ENCODE assay signal across 29 cellular contexts in genomic region chr14:47846008-47846407, GRCh38.
"Had no signal": no experiment of that assay in that cellular context is flagged by ENCODE, and none has a peak within 500 bp of the region (broad histone marks: within the 10 kb centered on the region; RNA-seq: fewer than 3 reads in every experiment).

No MANE protein-coding gene starts in this region.

- FAIRE-seq: astrocyte, frontal cortex, TTC549 had no signal

- H3K27me3 ChIP-seq: brain microvascular endothelial cell, colonic mucosa had no signal

- ATAC-seq: activated naive CD4-positive, alpha-beta T cell treated with anti-CD3 and anti-CD28 coated beads, Interleukin-2, amount 50 U/mL, for 72 hours; activated T-cell treated with anti-CD3 and anti-CD28 coated beads, Interleukin-2, amount 50 U/mL, for 72 hours; esophagus mucosa; WTC11 had no signal

- H3K27ac ChIP-seq: brain microvascular endothelial cell, colonic mucosa, VCaP had no signal

- DNase-seq: activated CD4-positive, alpha-beta memory T cell treated with anti-CD3 and anti-CD28 coated beads, Interleukin-2, amount 10 ng/mL, durations not matched to agents 7 days and 5 days; activated CD4-positive, alpha-beta T cell treated with anti-CD3 and anti-CD28 coated beads for 1 hour; activated CD4-positive, alpha-beta T cell treated with anti-CD3 and anti-CD28 coated beads for 4 hours; activated CD4-positive, alpha-beta T cell treated with anti-CD3 and anti-CD28 coated beads, Interleukin-2, amount 10 ng/mL, durations not matched to agents 7 days and 5 days; activated CD4-positive, alpha-beta T cell treated with anti-CD3 and anti-CD28 coated beads, Interleukin-2, amount 50 U/mL, for 4 hours; activated CD8-positive, alpha-beta memory T cell treated with anti-CD3 and anti-CD28 coated beads, Interleukin-2, amount 50 U/mL, for 48 hours; activated gamma-delta T cell; activated naive CD4-positive, alpha-beta T cell; activated naive CD4-positive, alpha-beta T cell treated with anti-CD3 and anti-CD28 coated beads, Interleukin-2, amount 10 ng/mL, durations not matched to agents 7 days and 5 days; activated naive CD8-positive, alpha-beta T cell treated with anti-CD3 and anti-CD28 coated beads, Interleukin-2, amount 10 ng/mL, durations not matched to agents 7 days and 5 days; activated T-cell treated with anti-CD3 and anti-CD28 coated beads for 4 hours; activated T-cell treated with anti-CD3 and anti-CD28 coated beads, Interleukin-2, amount 50 U/mL, for 24 hours; activated T-cell treated with anti-CD3 and anti-CD28 coated beads, Interleukin-2, amount 50 U/mL, for 72 hours; amniotic stem cell; anterior cingulate cortex; brain microvascular endothelial cell; caudate nucleus; colonic mucosa; effector CD8-positive, alpha-beta T cell; foreskin fibroblast; head of caudate nucleus; T-helper 2 cell had no signal

- H3K4me3 ChIP-seq: colonic mucosa had no signal

- H3K9me3 ChIP-seq: colonic mucosa had no signal

- H3K4me1 ChIP-seq: colonic mucosa had no signal

- H3K36me3 ChIP-seq: brain microvascular endothelial cell, colonic mucosa had no signal
